ENCODE assay signal across 8 cellular contexts in genomic region chr9:104868687-104869404, GRCh38. TPM values are rescaled to one million over a fixed set of nuclear protein-coding genes. Genes with fewer than 3 reads are reported as not detected.
A peak's percentile ranks its signal among the peaks of the same experiment; 100 is the strongest.
DNase-seq lines count a peak whose midpoint lies in the region; ATAC-seq lines count a peak whose summit lies in the region.

No MANE protein-coding gene starts in this region.

- no peak overlapping the region for H3K4me3 Mint-ChIP-seq in activated T-helper 2 cell treated with anti-CD3 and anti-CD28 coated beads, Interferon-gamma antibody, Interleukin-2, Interleukin-4, amounts not matched to agents 10 μg/mL and 5 μg/mL and 100 μg/mL, durations not matched to agents 14 hours and 24 hours and 36 hours (ENCODE audit: low read depth)

- H3K4me1 ChIP-seq in HUES6 (ENCODE audit: control insufficient read depth, insufficient read depth, low read length): peaks cover 31% of the 10 kb centered on the region

- DNase-seq in Daoy (ENCODE audit: low read depth) (peak; percentile 92), SK-N-DZ (ENCODE audit: low spot score) (peak; percentile 96), fibroblast of peridontal ligament (ENCODE audit: extremely low read depth) (peak; percentile 83), nucleus accumbens (lab: John Stamatoyannopoulos, UW) (peak in 31 of 56 donors; percentile 6 to 57 (median 25)), KG1 (lab: John Stamatoyannopoulos, UW) (no peak)
- DNase-seq in activated T-helper 2 cell treated with anti-CD3 and anti-CD28 coated beads, Interferon-gamma antibody, Interleukin-2, Interleukin-4, amounts not matched to agents 10 μg/mL and 5 μg/mL and 100 μg/mL, durations not matched to agents 14 hours and 24 hours and 36 hours (ENCODE audit: low spot score): no peak

- H3K27me3 Mint-ChIP-seq in activated T-helper 2 cell treated with anti-CD3 and anti-CD28 coated beads, Interferon-gamma antibody, Interleukin-2, Interleukin-4, amounts not matched to agents 10 μg/mL and 5 μg/mL and 100 μg/mL, durations not matched to agents 14 hours and 24 hours and 36 hours (ENCODE audit: low read depth): peaks cover 5% of the 10 kb centered on the region

- ATAC-seq in GM21717 (IDR thresholded peaks at IDR 0.05; ENCODE audit: unreplicated experiment): peak; percentile 84

- H3K27ac Mint-ChIP-seq in activated T-helper 2 cell treated with anti-CD3 and anti-CD28 coated beads, Interferon-gamma antibody, Interleukin-2, Interleukin-4, amounts not matched to agents 10 μg/mL and 5 μg/mL and 100 μg/mL, durations not matched to agents 14 hours and 24 hours and 36 hours: no peak overlapping the region

- no peak overlapping the region for H3K4me3 ChIP-seq in HUES6 (ENCODE audit: low read depth, low read length)

- H3K27me3 ChIP-seq in HUES6 (ENCODE audit: control insufficient read depth, insufficient read depth, low read length): no peaks in the 10 kb centered on the region

- peak overlapping the region; percentile 24 for H3K9ac ChIP-seq in HUES6 (ENCODE audit: low read length)

- H3K36me3 Mint-ChIP-seq in activated T-helper 2 cell treated with anti-CD3 and anti-CD28 coated beads, Interferon-gamma antibody, Interleukin-2, Interleukin-4, amounts not matched to agents 10 μg/mL and 5 μg/mL and 100 μg/mL, durations not matched to agents 14 hours and 24 hours and 36 hours (ENCODE audit: low read depth): no peaks in the 10 kb centered on the region

- no peaks in the 10 kb centered on the region for H3K9me3 Mint-ChIP-seq in activated T-helper 2 cell treated with anti-CD3 and anti-CD28 coated beads, Interferon-gamma antibody, Interleukin-2, Interleukin-4, amounts not matched to agents 10 μg/mL and 5 μg/mL and 100 μg/mL, durations not matched to agents 14 hours and 24 hours and 36 hours

- no peaks in the 10 kb centered on the region for H3K36me3 ChIP-seq in HUES6 (ENCODE audit: control insufficient read depth, insufficient read depth, low read length)

- intact Hi-C loops in activated T-helper 2 cell treated with anti-CD3 and anti-CD28 coated beads, Interferon-gamma antibody, Interleukin-2, Interleukin-4, amounts not matched to agents 10 μg/mL and 5 μg/mL and 100 μg/mL, durations not matched to agents 14 hours and 24 hours and 36 hours (cut with micrococcal nuclease): no loop called here

- no peaks in the 10 kb centered on the region for H3K4me1 Mint-ChIP-seq in activated T-helper 2 cell treated with anti-CD3 and anti-CD28 coated beads, Interferon-gamma antibody, Interleukin-2, Interleukin-4, amounts not matched to agents 10 μg/mL and 5 μg/mL and 100 μg/mL, durations not matched to agents 14 hours and 24 hours and 36 hours (ENCODE audit: low read depth)

- no peak overlapping the region for H3K27ac ChIP-seq in HUES6 (ENCODE audit: low read depth, low read length)

- peaks cover 4% of the 10 kb centered on the region; the same call in 1 of the 2 replicates for H3K9me3 ChIP-seq in HUES6 (ENCODE audit: control insufficient read depth, insufficient read depth, low read depth, low read length)

RNA-seq across cellular contexts. Expression of gene ABCA1, which starts 59.1 kb away (rescaled TPM):
- total RNA-seq in Daoy (2014; rRNA removed; shearing (Covaris generic)): 0.74 and 0.83 TPM in 2 replicates
- 3.8 and 5.6 TPM in 2 replicates for polyA plus RNA-seq in SK-N-DZ (2014; cell fraction: cytosol; rRNA removed)
- 6.6 and 10.4 TPM in 2 replicates for polyA plus RNA-seq in SK-N-DZ (2014; cell fraction: nucleus; rRNA removed)
- 0.14 TPM in 1 of 2 replicates, not detected in the other for total RNA-seq in activated T-helper 2 cell treated with anti-CD3 and anti-CD28 coated beads, Interferon-gamma antibody, Interleukin-2, Interleukin-4, amounts not matched to agents 10 μg/mL and 5 μg/mL and 100 μg/mL, durations not matched to agents 14 hours and 24 hours and 36 hours

Comparison
In these comparisons a context has a peak if more than half of its experiments do, and no peak if none do; other contexts are left out.
1. DNase-seq: peak in Daoy (single experiment), SK-N-DZ (single experiment), fibroblast of peridontal ligament (single experiment) and nucleus accumbens (31 of 56); none in activated T-helper 2 cell treated with anti-CD3 and anti-CD28 coated beads, Interferon-gamma antibody, Interleukin-2, Interleukin-4, amounts not matched to agents 10 μg/mL and 5 μg/mL and 100 μg/mL, durations not matched to agents 14 hours and 24 hours and 36 hours (single experiment) and KG1 (single experiment).